In genomic region chr7:101510297-101510696, GRCh38 we compare ENCODE assay signal across 35 cellular contexts.
DNase-seq lines count a peak whose midpoint lies in the region; ATAC-seq, FAIRE-seq and TF ChIP-seq lines count a peak whose summit lies in the region.
"Had no signal": no experiment of that assay in that cellular context is flagged by ENCODE, and none has a peak within 500 bp of the region (broad histone marks: within the 10 kb centered on the region; RNA-seq: fewer than 3 reads in every experiment).

No MANE protein-coding gene starts in this region.

- no peak overlapping the region for H3K4me2 ChIP-seq in K562 (ENCODE audit: insufficient read depth, low read length)
- H3K4me2 ChIP-seq: A549 had no signal

- H3K4me1 ChIP-seq in HEK293 (ENCODE audit: control insufficient read depth, insufficient read depth, low read length) (no peaks in the 10 kb centered on the region), K562 (replicated peaks in 1 of 2; ENCODE audit: control insufficient read depth in 2 of 2, insufficient read depth in 2 of 2, low read length in 2 of 2) (no peaks in the 10 kb centered on the region), upper lobe of left lung (no peaks in the 10 kb centered on the region), body of pancreas (no peaks in the 10 kb centered on the region)
- H3K4me1 ChIP-seq: A549, BE2C, Caco-2 had no signal

- CTCF ChIA-PET in HEK293 (lab: Yijun Ruan, JAX) = interaction anchor here (0.8 to 1.0 kb wide), 2 partner anchors 75 to 100 kb away, joined by 3 to 4 read pairs; no protein-coding TSS in a partner anchor
- CTCF ChIA-PET in K562 (lab: Yijun Ruan, JAX; ENCODE audit: low intra/inter-chr PET ratio) = interaction anchor here (0.6 to 0.7 kb wide), 2 partner anchors 564 to 1373 kb away, joined by 3 read pairs; no protein-coding TSS in a partner anchor

- intact Hi-C loops in K562 (cut with micrococcal nuclease) = no loop called here
- intact Hi-C loops in body of pancreas (cut with DNase I) = no loop called here

- H3K9me1 ChIP-seq in K562 (ENCODE audit: control insufficient read depth, insufficient read depth, low read length) = no peaks in the 10 kb centered on the region

- H3K9ac ChIP-seq in K562 (ENCODE audit: insufficient read depth in 1 of 2, low read depth in 2 of 2, low read length in 2 of 2) = no peak overlapping the region
- H3K9ac ChIP-seq: BLaER1; BLaER1 treated with 17β-estradiol and CSF1 and Interleukin-3, amounts not matched to agents 10 nM and 100 nM had no signal

- no peaks in the 10 kb centered on the region for H3K36me3 ChIP-seq in HEK293 (ENCODE audit: control insufficient read depth in 2 of 2, insufficient read depth in 1 of 2, low read length in 2 of 2)
- H3K36me3 ChIP-seq in K562 (ENCODE audit: control insufficient read depth, insufficient read depth, low read length) = no peaks in the 10 kb centered on the region
- H3K36me3 ChIP-seq in upper lobe of left lung = no peaks in the 10 kb centered on the region
- H3K36me3 ChIP-seq in body of pancreas (replicated peaks in 1 of 2; ENCODE audit: insufficient read depth in 1 of 2, low read depth in 2 of 2) = no peaks in the 10 kb centered on the region
- H3K36me3 ChIP-seq: BE2C; BLaER1; BLaER1 treated with 17β-estradiol and CSF1 and Interleukin-3, amounts not matched to agents 10 nM and 100 nM had no signal

- POLR2A ChIA-PET in HEK293 (lab: Yijun Ruan, JAX) (no interaction called here), K562 (lab: Yijun Ruan, JAX) (interaction anchor here (0.6 kb wide), 1 partner anchor 11 kb away, joined by 3 read pairs; no protein-coding TSS in a partner anchor)

- no peaks in the 10 kb centered on the region for H3K9me3 Mint-ChIP-seq in stimulated activated naive B cell treated with anti-CD40 and anti-IgM and Interleukin-4, amounts not matched to agents 10 μg/mL and 1 μg/mL and 100 μg/mL, for 72 hours
- H3K9me3 Mint-ChIP-seq: CD14-positive monocyte; CD4-positive, alpha-beta memory T cell; CD4-positive, alpha-beta T cell; CD8-positive, alpha-beta T cell had no signal

- H3K79me2 ChIP-seq in K562 (ENCODE audit: control insufficient read depth, insufficient read depth, low read length) = no peaks in the 10 kb centered on the region

- no peak overlapping the region for H2AFZ ChIP-seq in K562 (ENCODE audit: low read depth, low read length)

- H3K27me3 ChIP-seq in K562 (ENCODE audit: control insufficient read depth in 2 of 2, insufficient read depth in 2 of 2, low read length in 2 of 2) (peaks cover 19 to 77% of the 10 kb centered on the region in 2 experiments; a peak in 4 of 5 replicates), upper lobe of left lung (no peaks in the 10 kb centered on the region), body of pancreas (no peaks in the 10 kb centered on the region)
- H3K27me3 ChIP-seq: BLaER1; BLaER1 treated with 17β-estradiol and CSF1 and Interleukin-3, amounts not matched to agents 10 nM and 100 nM had no signal

- no TSS peak for BruUV-seq in K562 (replicated peaks; lab: Mats Ljungman, UMichigan)

- 0% methylated on average over 5 of the region's 5 CpGs for WGBS in K562 (ENCODE audit: insufficient coverage, low coverage, missing lambda C conversion rate)
- WGBS in upper lobe of left lung, 2 donors = 91 to 92% methylated on average over 5 of the region's 5 CpGs
- 82 to 85% methylated on average over 4 to 5 of the region's 5 CpGs for WGBS in body of pancreas, 2 donors

- no peak for TF ChIP-seq EP300 in K562 (IDR thresholded peaks at IDR 0.05; ENCODE audit: low read length)
- no peak for TF ChIP-seq EP300 in upper lobe of left lung (IDR thresholded peaks at IDR 0.05)

- H3K4me3 ChIP-seq in HEK293 (ENCODE audit: low read depth, low read length) (no peak overlapping the region), K562 (no peak overlapping the region), upper lobe of left lung (no peak overlapping the region), body of pancreas (no peak overlapping the region)
- H3K4me3 ChIP-seq: A549; BLaER1; BLaER1 treated with 17β-estradiol and CSF1 and Interleukin-3, amounts not matched to agents 10 nM and 100 nM had no signal

- H3K27me3 Mint-ChIP-seq in stimulated activated naive B cell treated with anti-CD40 and anti-IgM and Interleukin-4, amounts not matched to agents 10 μg/mL and 1 μg/mL and 100 μg/mL, for 72 hours = peaks cover 13 to 23% of the 10 kb centered on the region in 2 donors

- ATAC-seq in K562 (no peak), upper lobe of left lung (ENCODE audit: low FRiP score in 2 of 2) (no peak), body of pancreas (no peak)
- ATAC-seq in stimulated activated naive B cell treated with anti-CD40 and anti-IgM and Interleukin-4, amounts not matched to agents 10 μg/mL and 1 μg/mL and 100 μg/mL, for 72 hours (replicated peaks) = no peak
- ATAC-seq: A549; CD8-positive, alpha-beta T cell had no signal

- peak overlapping the region; percentile 38 for H3K27ac Mint-ChIP-seq in stimulated activated naive B cell treated with anti-CD40 and anti-IgM and Interleukin-4, amounts not matched to agents 10 μg/mL and 1 μg/mL and 100 μg/mL, for 72 hours
- H3K27ac Mint-ChIP-seq: B cell; CD4-positive, alpha-beta memory T cell; CD4-positive, alpha-beta T cell; CD4-positive, CD25-positive, alpha-beta regulatory T cell; CD8-positive, alpha-beta memory T cell; CD8-positive, alpha-beta T cell had no signal

- H3K4me3 Mint-ChIP-seq in stimulated activated naive B cell treated with anti-CD40 and anti-IgM and Interleukin-4, amounts not matched to agents 10 μg/mL and 1 μg/mL and 100 μg/mL, for 72 hours = no peak overlapping the region
- H3K4me3 Mint-ChIP-seq: B cell; CD14-positive monocyte; CD4-positive, alpha-beta memory T cell; CD4-positive, alpha-beta T cell; CD4-positive, CD25-positive, alpha-beta regulatory T cell; CD8-positive, alpha-beta memory T cell; CD8-positive, alpha-beta T cell had no signal

- 0 out of 2 replicates have a peak, but pooled peaks cover 3% of the 10 kb centered on the region for H4K20me1 ChIP-seq in K562 (replicated peaks; ENCODE audit: control insufficient read depth, insufficient read depth, low read length)
- H4K20me1 ChIP-seq: BLaER1; BLaER1 treated with 17β-estradiol and CSF1 and Interleukin-3, amounts not matched to agents 10 nM and 100 nM had no signal

- no peak for TF ChIP-seq RAD21 in K562 (CRISPR knock-in tag; conservative IDR thresholded peaks at IDR 0.05 in 1 of 2, IDR thresholded peaks at IDR 0.05 in 1 of 2)

- no peak for TF ChIP-seq CTCF in HEK293 (tag by site-specific recombination; IDR thresholded peaks at IDR 0.05)
- no peak for TF ChIP-seq CTCF in K562 (IDR thresholded peaks at IDR 0.05 in 2 of 3, conservative IDR thresholded peaks at IDR 0.05 in 1 of 3; ENCODE audit: insufficient read depth in 2 of 3, low read depth in 1 of 3, low read length in 3 of 3)
- TF ChIP-seq CTCF in upper lobe of left lung (IDR thresholded peaks at IDR 0.05) = no peak
- TF ChIP-seq CTCF in body of pancreas (IDR thresholded peaks at IDR 0.05) = no peak

- TF ChIP-seq POLR2A in K562 (conservative IDR thresholded peaks at IDR 0.05) = no peak
- no peak for TF ChIP-seq POLR2A in upper lobe of left lung (IDR thresholded peaks at IDR 0.05)
- TF ChIP-seq POLR2A in body of pancreas (IDR thresholded peaks at IDR 0.05) = no peak

- H3K27ac ChIP-seq in HEK293 (ENCODE audit: extremely low read depth, low read depth, low read length) (no peak overlapping the region), K562 (ENCODE audit: extremely low read depth, low read depth, low read length) (no peak overlapping the region), upper lobe of left lung (no peak overlapping the region), body of pancreas (no peak overlapping the region)
- H3K27ac ChIP-seq: 22Rv1; A549; BLaER1; BLaER1 treated with 17β-estradiol and CSF1 and Interleukin-3, amounts not matched to agents 10 nM and 100 nM; C4-2B had no signal

- no peaks in the 10 kb centered on the region for H3K9me3 ChIP-seq in HEK293 (ENCODE audit: control insufficient read depth, insufficient read depth, low read depth, low read length)
- H3K9me3 ChIP-seq in K562 (replicated peaks; ENCODE audit: control insufficient read depth, insufficient read depth, low read depth, low read length) = no peaks in the 10 kb centered on the region
- H3K9me3 ChIP-seq in upper lobe of left lung = no peaks in the 10 kb centered on the region
- no peaks in the 10 kb centered on the region for H3K9me3 ChIP-seq in body of pancreas
- H3K9me3 ChIP-seq: A549; BE2C; BLaER1; BLaER1 treated with 17β-estradiol and CSF1 and Interleukin-3, amounts not matched to agents 10 nM and 100 nM; Caco-2 had no signal

- in situ Hi-C loops in K562 (cut with MboI) = no loop called here

- H3K4me1 Mint-ChIP-seq in stimulated activated naive B cell treated with anti-CD40 and anti-IgM and Interleukin-4, amounts not matched to agents 10 μg/mL and 1 μg/mL and 100 μg/mL, for 72 hours = peaks cover 17 to 18% of the 10 kb centered on the region in 2 donors

- no peaks in the 10 kb centered on the region for H3K36me3 Mint-ChIP-seq in stimulated activated naive B cell treated with anti-CD40 and anti-IgM and Interleukin-4, amounts not matched to agents 10 μg/mL and 1 μg/mL and 100 μg/mL, for 72 hours
- H3K36me3 Mint-ChIP-seq: CD14-positive monocyte; CD4-positive, alpha-beta memory T cell; CD4-positive, CD25-positive, alpha-beta regulatory T cell; CD8-positive, alpha-beta memory T cell; CD8-positive, alpha-beta T cell had no signal

- DNase-seq in K562 (ENCODE audit: extremely low read depth in 1 of 4, low spot score in 3 of 4) (no peak), upper lobe of left lung (no peak), body of pancreas (no peak), frontal cortex (ENCODE audit: low spot score in 2 of 2) (no peak)
- no peak for DNase-seq in stimulated activated naive B cell treated with anti-CD40 and anti-IgM and Interleukin-4, amounts not matched to agents 10 μg/mL and 1 μg/mL and 100 μg/mL, for 72 hours
- DNase-seq: 8988T; ACHN; AML-193; BE2C; C1 segment of cervical spinal cord; Caco-2; Calu3; CD4-positive, alpha-beta memory T cell; CD4-positive, alpha-beta T cell; CD4-positive, CD25-positive, alpha-beta regulatory T cell; CD8-positive, alpha-beta memory T cell; CD8-positive, alpha-beta T cell; COR-L47; DMS 273 treated with DMSO at 0.1 percent for 48 hours; DMS153; DMS53; DMS79; DMS79 treated with DMSO at 0.1 percent for 48 hours; DND-41; EL had no signal

- FAIRE-seq in K562 (lab: Jason Lieb, UNC) (no peak), frontal cortex (lab: Jason Lieb, UNC) (no peak)
- FAIRE-seq: A204.1, A549, D721Med had no signal

TF ChIP-seq in HEK293, 187 proteins besides CTCF, POLR2A, EP300 and RAD21 (continues in another document):
- no peak for TF ChIP-seq ZNF843 (tag by site-specific recombination; IDR thresholded peaks at IDR 0.05)

TF ChIP-seq in K562, 482 proteins besides CTCF, POLR2A, EP300 and RAD21:
- TF ChIP-seq RBM25 (IDR thresholded peaks at IDR 0.05; ENCODE audit: low read depth, low read length, severe bottlenecking) (peak; percentile 8), BMI1 (IDR thresholded peaks at IDR 0.05; ENCODE audit: low read length) (no peak), SMARCA5 (IDR thresholded peaks at IDR 0.05) (no peak), TAF1 (IDR thresholded peaks at IDR 0.05; ENCODE audit: control insufficient read depth, extremely low read depth, insufficient read depth, low read length, severe bottlenecking) (no peak), MXI1 (IDR thresholded peaks at IDR 0.05; ENCODE audit: low read depth, low read length) (no peak), FOXJ3 (CRISPR knock-in tag; IDR thresholded peaks at IDR 0.05) (no peak)
